Comparison of ENCODE assay signal across 30 cellular contexts in the genomic region with DNA sequence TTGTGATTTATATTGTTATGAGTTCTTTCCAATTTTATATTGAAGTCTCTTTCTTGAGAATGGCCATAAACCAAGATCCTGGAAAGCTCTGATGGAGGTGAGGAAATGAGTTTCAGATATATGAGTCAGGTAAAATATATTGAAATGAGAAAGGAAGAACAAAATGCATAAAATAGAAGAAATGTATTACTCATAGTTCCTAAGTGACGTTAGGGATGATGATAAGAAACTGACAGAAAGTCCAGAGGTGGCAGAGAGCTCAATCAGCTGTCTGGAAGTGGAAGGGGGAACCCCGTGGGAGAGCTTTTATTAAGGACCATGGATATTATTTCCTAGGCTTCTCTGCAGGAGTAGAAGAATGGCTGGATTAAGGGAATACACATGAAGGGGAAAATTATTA. TPM values are rescaled to one million over a fixed set of nuclear protein-coding genes. Genes with fewer than 3 reads are reported as not detected.
DNase-seq lines count a peak whose midpoint lies in the region; ATAC-seq and FAIRE-seq lines count a peak whose summit lies in the region.
"Had no signal": no experiment of that assay in that cellular context is flagged by ENCODE, and none has a peak within 500 bp of the region (broad histone marks: within the 10 kb centered on the region; RNA-seq: fewer than 3 reads in every experiment).

No MANE protein-coding gene starts in this region.

- peak overlapping the region; percentile 51 for H3K27ac ChIP-seq in epithelial cell of prostate
- H3K27ac ChIP-seq: HL-60, PC-9, SJSA1 had no signal

- FAIRE-seq in RCC 7860 (lab: Jason Lieb, UNC), result peak; percentile 20
- FAIRE-seq: GM18507, H54 had no signal

- DNase-seq in HT1080 (ENCODE audit: low read depth) (peak; percentile 20), RCC 7860 (ENCODE audit: low spot score) (no peak), epithelial cell of prostate (ENCODE audit: low read depth, low spot score) (peak; percentile 46), kidney tubule cell (ENCODE audit: low spot score) (peak; percentile 59), A172 (ENCODE audit: low spot score) (no peak), activated gamma-delta T cell treated with Interleukin-2 at 50 U/mL for 16 hours (no peak), NCI-H2029 treated with DMSO at 0.1 percent for 48 hours (lab: John Stamatoyannopoulos, UW) (no peak), left cardiac atrium (no peak)
- DNase-seq: ACHN; BE2C; CD8-positive, alpha-beta memory T cell; DMS153; Karpas-422; NCI-H1092 treated with DMSO at 0.1 percent for 48 hours; NCI-H1436; NCI-H187; NCI-H2107; NCI-H446 treated with DMSO at 0.1 percent for 48 hours; NCI-H526; NCI-H82; NK-92 treated with Interleukin-12 subunit alpha and Interleukin-12 subunit beta, amount 100 ng/mL, for 24 hours; PC-9; Right ventricle myocardium superior; RPMI8226 had no signal

- no peak for ATAC-seq in left cardiac atrium

- intact Hi-C loops in left cardiac atrium (cut with DNase I), result no loop called here

RNA-seq across cellular contexts. Expression of a gene that starts 24.6 kb away (rescaled TPM):
- not detected in 2 replicates for total RNA-seq in HT1080 (2014; rRNA removed; shearing (Covaris generic))
- not detected in 2 replicates for polyA plus RNA-seq in HT1080 (2015; cell fraction: cytosol; rRNA removed)
- polyA plus RNA-seq in HT1080 (2015; cell fraction: nucleus; rRNA removed), result 0.10 TPM in 1 of 2 replicates, not detected in the other
- 0.22 TPM in 1 of 2 replicates, not detected in the other for total RNA-seq in A172 (2014; rRNA removed; shearing (Covaris generic))
- total RNA-seq in left cardiac atrium, result not detected
- total RNA-seq: CD8-positive, alpha-beta memory T cell; G401; PC-9; Right ventricle myocardium superior; SJSA1 had no signal
- polyA plus RNA-seq: CD14-positive monocyte; CD8-positive, alpha-beta memory T cell had no signal

Comparison
In these comparisons a context has a peak if more than half of its experiments do, and no peak if none do; other contexts are left out.
1. DNase-seq: peak in HT1080 (single experiment), epithelial cell of prostate (single experiment) and kidney tubule cell (single experiment); none in RCC 7860 (single experiment), A172 (single experiment), activated gamma-delta T cell treated with Interleukin-2 at 50 U/mL for 16 hours (single experiment), NCI-H2029 treated with DMSO at 0.1 percent for 48 hours (single experiment) and left cardiac atrium (single experiment).